1 cellular context compared by ENCODE assay signal in genomic region chr6:98833101-98834059, GRCh38.
TF ChIP-seq lines count a peak whose summit lies in the region.

No MANE protein-coding gene starts in this region.

TF ChIP-seq in HepG2, 621 proteins besides CTCF, POLR2A, EP300 and RAD21 (continued from another document):
- TF ChIP-seq, protein P1, sequence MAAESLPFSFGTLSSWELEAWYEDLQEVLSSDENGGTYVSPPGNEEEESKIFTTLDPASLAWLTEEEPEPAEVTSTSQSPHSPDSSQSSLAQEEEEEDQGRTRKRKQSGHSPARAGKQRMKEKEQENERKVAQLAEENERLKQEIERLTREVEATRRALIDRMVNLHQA (CRISPR knock-in tag; IDR thresholded peaks at IDR 0.05), result no peak
- no peak for TF ChIP-seq ZNF350 (CRISPR knock-in tag; IDR thresholded peaks at IDR 0.05; ENCODE audit: borderline replicate concordance, low read depth)
- 0 out of 2 replicates have a peak, but pooled peaks have one; percentile 24 for TF ChIP-seq ZFY (CRISPR knock-in tag; IDR thresholded peaks at IDR 0.05)
- TF ChIP-seq MTF2 (CRISPR knock-in tag; IDR thresholded peaks at IDR 0.05; ENCODE audit: borderline replicate concordance), result peak; percentile 98
- no peak for TF ChIP-seq IRF1 (CRISPR knock-in tag; IDR thresholded peaks at IDR 0.05; ENCODE audit: low read depth)
- 0 out of 2 replicates have a peak, but pooled peaks have one; percentile 51 for TF ChIP-seq SP4 (CRISPR knock-in tag; IDR thresholded peaks at IDR 0.05)
- TF ChIP-seq MXD3 (CRISPR knock-in tag; IDR thresholded peaks at IDR 0.05), result peak; percentile 51; the same call in 1 of the 2 replicates
- no peak for TF ChIP-seq ZFP37 (CRISPR knock-in tag; IDR thresholded peaks at IDR 0.05; ENCODE audit: borderline replicate concordance)
- TF ChIP-seq, protein P2, sequence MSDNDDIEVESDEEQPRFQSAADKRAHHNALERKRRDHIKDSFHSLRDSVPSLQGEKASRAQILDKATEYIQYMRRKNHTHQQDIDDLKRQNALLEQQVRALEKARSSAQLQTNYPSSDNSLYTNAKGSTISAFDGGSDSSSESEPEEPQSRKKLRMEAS (IDR thresholded peaks at IDR 0.05), result 0 out of 2 replicates have a peak, but pooled peaks have one; percentile 32
- TF ChIP-seq EZH2 (conservative IDR thresholded peaks at IDR 0.05; ENCODE audit: low read depth, low read length), result 0 out of 2 replicates have a peak, but pooled peaks have one; percentile 41
- no peak for TF ChIP-seq JUND (CRISPR knock-in tag; IDR thresholded peaks at IDR 0.05)
- TF ChIP-seq UBTF (CRISPR knock-in tag; IDR thresholded peaks at IDR 0.05), result peak; percentile 52; the same call in 1 of the 2 replicates
- 0 out of 2 replicates have a peak, but pooled peaks have one; percentile 24 for TF ChIP-seq RNF2 (conservative IDR thresholded peaks at IDR 0.05; ENCODE audit: low read depth)
- TF ChIP-seq PHF8 (CRISPR knock-in tag; IDR thresholded peaks at IDR 0.05), result 0 out of 2 replicates have a peak, but pooled peaks have one; percentile 16
- no peak for TF ChIP-seq RBM39 (IDR thresholded peaks at IDR 0.05; ENCODE audit: low read depth, low read length, poor library complexity, severe bottlenecking)
- TF ChIP-seq KDM2A (CRISPR knock-in tag; IDR thresholded peaks at IDR 0.05; ENCODE audit: borderline replicate concordance, low read depth), result 0 out of 2 replicates have a peak, but pooled peaks have one; percentile 32
- TF ChIP-seq, protein P3, sequence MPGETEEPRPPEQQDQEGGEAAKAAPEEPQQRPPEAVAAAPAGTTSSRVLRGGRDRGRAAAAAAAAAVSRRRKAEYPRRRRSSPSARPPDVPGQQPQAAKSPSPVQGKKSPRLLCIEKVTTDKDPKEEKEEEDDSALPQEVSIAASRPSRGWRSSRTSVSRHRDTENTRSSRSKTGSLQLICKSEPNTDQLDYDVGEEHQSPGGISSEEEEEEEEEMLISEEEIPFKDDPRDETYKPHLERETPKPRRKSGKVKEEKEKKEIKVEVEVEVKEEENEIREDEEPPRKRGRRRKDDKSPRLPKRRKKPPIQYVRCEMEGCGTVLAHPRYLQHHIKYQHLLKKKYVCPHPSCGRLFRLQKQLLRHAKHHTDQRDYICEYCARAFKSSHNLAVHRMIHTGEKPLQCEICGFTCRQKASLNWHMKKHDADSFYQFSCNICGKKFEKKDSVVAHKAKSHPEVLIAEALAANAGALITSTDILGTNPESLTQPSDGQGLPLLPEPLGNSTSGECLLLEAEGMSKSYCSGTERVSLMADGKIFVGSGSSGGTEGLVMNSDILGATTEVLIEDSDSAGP (CRISPR knock-in tag; IDR thresholded peaks at IDR 0.05; ENCODE audit: borderline replicate concordance), result no peak; the same call in 1 of the 2 replicates
- 0 out of 2 replicates have a peak, but pooled peaks have one; percentile 11 for TF ChIP-seq RXRA (CRISPR knock-in tag; IDR thresholded peaks at IDR 0.05)
- TF ChIP-seq FOXA1 (IDR thresholded peaks at IDR 0.05), result no peak
- TF ChIP-seq FOXA1 (CRISPR knock-in tag; IDR thresholded peaks at IDR 0.05), result no peak
- no peak for TF ChIP-seq HNRNPK (IDR thresholded peaks at IDR 0.05; ENCODE audit: low read depth, low read length, poor library complexity, severe bottlenecking)
- TF ChIP-seq ZNF883 (CRISPR knock-in tag; IDR thresholded peaks at IDR 0.05; ENCODE audit: not compliant biosample characterization), result no peak
- TF ChIP-seq TAF1 (CRISPR knock-in tag; IDR thresholded peaks at IDR 0.05), result no peak
- TF ChIP-seq ZSCAN9 (CRISPR knock-in tag; IDR thresholded peaks at IDR 0.05; ENCODE audit: borderline replicate concordance), result no peak
- TF ChIP-seq GABPB1 (CRISPR knock-in tag; IDR thresholded peaks at IDR 0.05), result peak; percentile 33; the same call in 1 of the 2 replicates
- TF ChIP-seq SALL1 (CRISPR knock-in tag; IDR thresholded peaks at IDR 0.05), result peak; percentile 17; the same call in 1 of the 2 replicates
- TF ChIP-seq ZNF839 (CRISPR knock-in tag; IDR thresholded peaks at IDR 0.05; ENCODE audit: borderline replicate concordance), result no peak
- peak; percentile 82 for TF ChIP-seq MYPOP (CRISPR knock-in tag; IDR thresholded peaks at IDR 0.05)
- TF ChIP-seq ZNF629 (CRISPR knock-in tag; conservative IDR thresholded peaks at IDR 0.05), result no peak
- TF ChIP-seq STAG1 (CRISPR knock-in tag; IDR thresholded peaks at IDR 0.05), result peak; percentile 36
- TF ChIP-seq, protein P4, sequence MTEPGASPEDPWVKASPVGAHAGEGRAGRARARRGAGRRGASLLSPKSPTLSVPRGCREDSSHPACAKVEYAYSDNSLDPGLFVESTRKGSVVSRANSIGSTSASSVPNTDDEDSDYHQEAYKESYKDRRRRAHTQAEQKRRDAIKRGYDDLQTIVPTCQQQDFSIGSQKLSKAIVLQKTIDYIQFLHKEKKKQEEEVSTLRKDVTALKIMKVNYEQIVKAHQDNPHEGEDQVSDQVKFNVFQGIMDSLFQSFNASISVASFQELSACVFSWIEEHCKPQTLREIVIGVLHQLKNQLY (CRISPR knock-in tag; IDR thresholded peaks at IDR 0.05), result no peak
- TF ChIP-seq KMT2B (CRISPR knock-in tag; IDR thresholded peaks at IDR 0.05), result no peak
- TF ChIP-seq ZNF788 (CRISPR knock-in tag; IDR thresholded peaks at IDR 0.05; ENCODE audit: borderline replicate concordance), result no peak
- peak; percentile 98 for TF ChIP-seq HNRNPLL (IDR thresholded peaks at IDR 0.05; ENCODE audit: low read depth, low read length, poor library complexity, severe bottlenecking)
- no peak for TF ChIP-seq ZNF747 (CRISPR knock-in tag; IDR thresholded peaks at IDR 0.05; ENCODE audit: borderline replicate concordance)
- peak; percentile 62 for TF ChIP-seq ZNF687 (CRISPR knock-in tag; IDR thresholded peaks at IDR 0.05)
- TF ChIP-seq, protein P5, sequence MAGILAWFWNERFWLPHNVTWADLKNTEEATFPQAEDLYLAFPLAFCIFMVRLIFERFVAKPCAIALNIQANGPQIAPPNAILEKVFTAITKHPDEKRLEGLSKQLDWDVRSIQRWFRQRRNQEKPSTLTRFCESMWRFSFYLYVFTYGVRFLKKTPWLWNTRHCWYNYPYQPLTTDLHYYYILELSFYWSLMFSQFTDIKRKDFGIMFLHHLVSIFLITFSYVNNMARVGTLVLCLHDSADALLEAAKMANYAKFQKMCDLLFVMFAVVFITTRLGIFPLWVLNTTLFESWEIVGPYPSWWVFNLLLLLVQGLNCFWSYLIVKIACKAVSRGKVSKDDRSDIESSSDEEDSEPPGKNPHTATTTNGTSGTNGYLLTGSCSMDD (CRISPR knock-in tag; IDR thresholded peaks at IDR 0.05), result no peak
- no peak for TF ChIP-seq MED8 (CRISPR knock-in tag; IDR thresholded peaks at IDR 0.05; ENCODE audit: insufficient replicate concordance)
- no peak for TF ChIP-seq ZNF225 (CRISPR knock-in tag; IDR thresholded peaks at IDR 0.05)
- peak; percentile 76; the same call in 1 of the 2 replicates for TF ChIP-seq HDAC6 (IDR thresholded peaks at IDR 0.05; ENCODE audit: low read depth, low read length)
- no peak for TF ChIP-seq ISX (CRISPR knock-in tag; conservative IDR thresholded peaks at IDR 0.05)
- no peak for TF ChIP-seq GABPA (IDR thresholded peaks at IDR 0.05; ENCODE audit: low read depth, low read length)
- TF ChIP-seq GABPA (CRISPR knock-in tag; IDR thresholded peaks at IDR 0.05; ENCODE audit: low read depth), result no peak
- TF ChIP-seq PHF21A (CRISPR knock-in tag; IDR thresholded peaks at IDR 0.05), result peak; percentile 25; the same call in 1 of the 2 replicates
